ENCODE assay signal across 9 cellular contexts in the genomic region with DNA sequence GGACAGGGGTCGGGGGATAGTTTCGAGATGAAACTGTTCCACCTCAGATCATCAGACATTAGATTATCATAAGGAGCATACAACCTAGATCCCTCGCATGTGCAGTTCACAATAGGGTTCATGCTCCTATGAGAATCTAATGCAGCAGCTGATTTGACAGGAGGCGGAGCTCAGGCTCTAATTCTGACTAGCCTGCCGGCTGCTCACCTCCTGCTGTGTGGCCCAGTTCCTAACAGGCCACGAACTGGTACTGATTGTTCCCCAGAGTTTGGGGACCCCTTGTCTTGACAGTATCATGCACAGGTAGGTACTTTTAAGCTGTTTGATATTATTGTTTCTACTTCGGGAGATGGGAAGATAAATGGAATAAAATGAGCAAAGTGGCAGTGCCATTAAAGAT.
A peak's percentile ranks its signal among the peaks of the same experiment; 100 is the strongest.
DNase-seq lines count a peak whose midpoint lies in the region; ATAC-seq and TF ChIP-seq lines count a peak whose summit lies in the region.
"Had no signal": no experiment of that assay in that cellular context is flagged by ENCODE, and none has a peak within 500 bp of the region (broad histone marks: within the 10 kb centered on the region; RNA-seq: fewer than 3 reads in every experiment).

No MANE protein-coding gene starts in this region.

- no peaks in the 10 kb centered on the region for H3K9me1 ChIP-seq in IMR-90 (ENCODE audit: insufficient read depth, low read length)

- no peak overlapping the region for H2BK120ac ChIP-seq in IMR-90 (ENCODE audit: low read depth, low read length)

- H3K18ac ChIP-seq in IMR-90 (ENCODE audit: low read depth, low read length) = no peak overlapping the region

- no peaks in the 10 kb centered on the region for H3K27me3 ChIP-seq in IMR-90 (ENCODE audit: control insufficient read depth, insufficient read depth, low read length)

- no peak overlapping the region for H4K8ac ChIP-seq in IMR-90 (ENCODE audit: low read depth in 2 of 2, low read length in 2 of 2)

- H2BK20ac ChIP-seq in IMR-90 (ENCODE audit: low read depth, low read length) = peak overlapping the region; percentile 17; the same call in 1 of the 2 replicates

- peak; percentile 52 for ATAC-seq in GM18502 (IDR thresholded peaks at IDR 0.05; ENCODE audit: poor library complexity, unreplicated experiment)
- peak; percentile 67 for ATAC-seq in GM21528 (IDR thresholded peaks at IDR 0.05; ENCODE audit: low FRiP score, unreplicated experiment)
- ATAC-seq in IMR-90 (ENCODE audit: low read depth) = no peak
- no peak for ATAC-seq in central memory CD8-positive, alpha-beta T cell (replicated peaks; ENCODE audit: extremely low read depth, poor library complexity, severe bottlenecking)
- ATAC-seq in GM19035 (IDR thresholded peaks at IDR 0.05; ENCODE audit: unreplicated experiment) = no peak

- H3K27me3 Mint-ChIP-seq in central memory CD8-positive, alpha-beta T cell = no peaks in the 10 kb centered on the region

- peaks cover 8 to 20% of the 10 kb centered on the region in 2 experiments; a peak in 3 of 4 replicates for H3K79me1 ChIP-seq in IMR-90 (ENCODE audit: low read depth in 1 of 2, low read length in 2 of 2)

- H4K91ac ChIP-seq in IMR-90 (ENCODE audit: insufficient read depth, low read depth, low read length) = no peak overlapping the region

- no peak overlapping the region for H3K27ac ChIP-seq in IMR-90 (ENCODE audit: insufficient read depth, low read length)

- H3K4me3 ChIP-seq in IMR-90 (ENCODE audit: insufficient read depth, low read depth, low read length) = no peak overlapping the region

- H3K36me3 Mint-ChIP-seq in central memory CD8-positive, alpha-beta T cell (ENCODE audit: insufficient read depth) = peaks cover 6% of the 10 kb centered on the region

- no peak overlapping the region for H2AK9ac ChIP-seq in IMR-90 (replicated peaks; ENCODE audit: low read depth, low read length, poor library complexity)

- TF ChIP-seq RAD21 in IMR-90 (IDR thresholded peaks at IDR 0.05; ENCODE audit: low read length) = no peak

- H3K4ac ChIP-seq in IMR-90 (ENCODE audit: low read depth, low read length) = no peak overlapping the region; the same call in 1 of the 2 replicates

- 100% methylated on average over 1 of the region's 7 CpGs; no CpG with 5 or more reads in 1 of the 2 experiments for WGBS in IMR-90 (ENCODE audit: extremely low coverage in 2 of 2, insufficient read length in 1 of 2), 2 experiments

- H3K4me3 Mint-ChIP-seq in central memory CD8-positive, alpha-beta T cell = peak overlapping the region; percentile 50

- CTCF ChIA-PET in IMR-90 (lab: Yijun Ruan, JAX) = no interaction called here

- H3K9me3 ChIP-seq in IMR-90 (ENCODE audit: control insufficient read depth, insufficient read depth, low read length) = no peaks in the 10 kb centered on the region

- peak overlapping the region; percentile 33 for H2BK5ac ChIP-seq in IMR-90 (ENCODE audit: low read depth, low read length, poor library complexity, severe bottlenecking)

- peaks cover 20% of the 10 kb centered on the region for H3K4me1 Mint-ChIP-seq in central memory CD8-positive, alpha-beta T cell

- H3K9ac ChIP-seq in IMR-90 (ENCODE audit: low read depth, low read length) = no peak overlapping the region

- no TSS peak for BruUV-seq in IMR-90 (replicated peaks; lab: Mats Ljungman, UMichigan)

- dilution Hi-C loops in IMR-90 (cut with HindIII; ENCODE audit: low sequenced_read_pairs, unreplicated experiment) = no loop called here

- POLR2A ChIA-PET in IMR-90 (lab: Charles Lee; ENCODE audit: unreplicated experiment) = no interaction called here

- H2AK5ac ChIP-seq in IMR-90 (ENCODE audit: low read depth, low read length) = peak overlapping the region; percentile 10; the same call in 1 of the 2 replicates

- H4K5ac ChIP-seq in IMR-90 (ENCODE audit: low read depth, low read length) = no peak overlapping the region

- no peak overlapping the region for H3K4me2 ChIP-seq in IMR-90 (ENCODE audit: low read depth, low read length)

- in situ Hi-C loops in IMR-90 (cut with MboI; ENCODE audit: low sequenced_read_pairs) = no loop called here

- peaks cover 2% of the 10 kb centered on the region for H3K36me3 ChIP-seq in IMR-90 (ENCODE audit: control insufficient read depth, insufficient read depth, low read length)

- H3K9me3 Mint-ChIP-seq in central memory CD8-positive, alpha-beta T cell = no peaks in the 10 kb centered on the region

- H3K14ac ChIP-seq in IMR-90 (replicated peaks; ENCODE audit: low read depth, low read length) = no peak overlapping the region

- H3K56ac ChIP-seq in IMR-90 (ENCODE audit: extremely low read depth, insufficient read depth, low read length) = no peak overlapping the region

- peak overlapping the region; percentile 59 for H3K27ac Mint-ChIP-seq in central memory CD8-positive, alpha-beta T cell (ENCODE audit: low read depth)

- TF ChIP-seq CTCF in IMR-90 (conservative IDR thresholded peaks at IDR 0.05; ENCODE audit: low read depth, low read length) = no peak

- H3K4me1 ChIP-seq in IMR-90 (ENCODE audit: control insufficient read depth, insufficient read depth, low read length) = peaks cover 3% of the 10 kb centered on the region; the same call in 1 of the 2 replicates

- no peak overlapping the region for H3K23ac ChIP-seq in IMR-90 (ENCODE audit: low read depth, low read length)

- no peak for DNase-seq in IMR-90
- DNase-seq in central memory CD8-positive, alpha-beta T cell (ENCODE audit: low spot score in 2 of 2) = no peak
- DNase-seq in AG20443 (ENCODE audit: low spot score) = no peak
- no peak for DNase-seq in HuH-7 (ENCODE audit: low spot score)
- DNase-seq in activated CD8-positive, alpha-beta memory T cell treated with anti-CD3 and anti-CD28 coated beads, Interleukin-2, amount 50 U/mL, for 4 hours = no peak
- DNase-seq: NCI-H146 had no signal

- no peak for TF ChIP-seq POLR2A in IMR-90 (IDR thresholded peaks at IDR 0.05; ENCODE audit: low read depth, low read length)

- H2AFZ ChIP-seq in IMR-90 (replicated peaks; ENCODE audit: low read length, poor library complexity) = no peak overlapping the region

- intact Hi-C loops in IMR-90 (cut with micrococcal nuclease) = no loop called here

- no peak overlapping the region for H2BK15ac ChIP-seq in IMR-90 (ENCODE audit: low read depth, low read length)

- H4K20me1 ChIP-seq in IMR-90 (ENCODE audit: insufficient read depth, low read length) = no peaks in the 10 kb centered on the region; the same call in 1 of the 2 replicates

TF ChIP-seq in IMR-90, 13 proteins besides CTCF, POLR2A, EP300 and RAD21:
- TF ChIP-seq NFE2L2 (IDR thresholded peaks at IDR 0.05; ENCODE audit: low read depth, low read length) (no peak), MAZ (IDR thresholded peaks at IDR 0.05; ENCODE audit: borderline replicate concordance, low read depth, low read length) (no peak)
- TF ChIP-seq, protein P1, sequence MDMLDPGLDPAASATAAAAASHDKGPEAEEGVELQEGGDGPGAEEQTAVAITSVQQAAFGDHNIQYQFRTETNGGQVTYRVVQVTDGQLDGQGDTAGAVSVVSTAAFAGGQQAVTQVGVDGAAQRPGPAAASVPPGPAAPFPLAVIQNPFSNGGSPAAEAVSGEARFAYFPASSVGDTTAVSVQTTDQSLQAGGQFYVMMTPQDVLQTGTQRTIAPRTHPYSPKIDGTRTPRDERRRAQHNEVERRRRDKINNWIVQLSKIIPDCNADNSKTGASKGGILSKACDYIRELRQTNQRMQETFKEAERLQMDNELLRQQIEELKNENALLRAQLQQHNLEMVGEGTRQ (IDR thresholded peaks at IDR 0.05; ENCODE audit: low read depth, low read length) = no peak

Comparison
In these comparisons a context has a peak if more than half of its experiments do, and no peak if none do; other contexts are left out.
1. ATAC-seq: peak in GM18502 (single experiment) and GM21528 (single experiment); none in IMR-90 (single experiment), central memory CD8-positive, alpha-beta T cell (single experiment) and GM19035 (single experiment).